ENCODE assay signal across 10 cellular contexts in genomic region chr3:12558706-12559105, GRCh38. TPM values are rescaled to one million over a fixed set of nuclear protein-coding genes. Genes with fewer than 3 reads are reported as not detected.
DNase-seq lines count a peak whose midpoint lies in the region; ATAC-seq, FAIRE-seq and TF ChIP-seq lines count a peak whose summit lies in the region.
"Had no signal": no experiment of that assay in that cellular context is flagged by ENCODE, and none has a peak within 500 bp of the region (broad histone marks: within the 10 kb centered on the region; RNA-seq: fewer than 3 reads in every experiment).

No MANE protein-coding gene starts in this region.

- H3K27ac Mint-ChIP-seq in activated naive CD8-positive, alpha-beta T cell treated with anti-CD3 and anti-CD28 coated beads, Interleukin-2, amount 10 ng/mL, durations not matched to agents 7 days and 5 days: no peak overlapping the region
- H3K27ac Mint-ChIP-seq in mesothelial cell of epicardium: peak overlapping the region; percentile 97

- H3K27me3 ChIP-seq in GM23248 (replicated peaks; ENCODE audit: insufficient read depth): no peaks in the 10 kb centered on the region

- H3K27ac ChIP-seq in A549 (no peak overlapping the region), GM23248 (peak overlapping the region; percentile 95; the same call in 1 of the 2 replicates)

- in situ Hi-C loops in GM23248 (cut with MboI): no loop called here

- DNase-seq in A549 (ENCODE audit: low read depth in 1 of 2, low spot score in 1 of 2) (no peak), GM23248 (no peak), mesothelial cell of epicardium (ENCODE audit: low spot score in 2 of 2, unreplicated experiment in 2 of 2) (no peak), glomerular visceral epithelial cell (ENCODE audit: extremely low spot score) (no peak), NCI-H774 (lab: John Stamatoyannopoulos, UW) (no peak)
- no peak for DNase-seq in activated naive CD8-positive, alpha-beta T cell treated with anti-CD3 and anti-CD28 coated beads, Interleukin-2, amount 10 ng/mL, durations not matched to agents 7 days and 5 days
- DNase-seq: NCI-H2171 treated with DMSO at 0.1 percent for 48 hours had no signal

- WGBS in A549 (ENCODE audit: missing lambda C conversion rate): 82% methylated on average over 4 of the region's 4 CpGs
- 83 to 86% methylated on average over 4 of the region's 4 CpGs for WGBS in GM23248 (ENCODE audit: low coverage in 1 of 2, low lambda C conversion rate in 2 of 2, missing lambda C conversion rate in 2 of 2), 2 experiments

- peaks cover 17% of the 10 kb centered on the region; the same call in 1 of the 2 replicates for H4K20me1 ChIP-seq in GM23248 (ENCODE audit: insufficient read depth)

- no peak for FAIRE-seq in A549 (lab: Jason Lieb, UNC)

- H3F3A ChIP-seq in GM23248 (ENCODE audit: insufficient read depth): peaks cover 23% of the 10 kb centered on the region

- no peak for TF ChIP-seq POLR2A in A549 (IDR thresholded peaks at IDR 0.05; ENCODE audit: low read length)

- H3K9me2 ChIP-seq in GM23248 (ENCODE audit: insufficient read depth): no peaks in the 10 kb centered on the region

- H3K9me3 ChIP-seq in A549 (no peaks in the 10 kb centered on the region), GM23248 (ENCODE audit: low read depth) (no peaks in the 10 kb centered on the region)

- H3K9ac ChIP-seq in GM23248: peak overlapping the region; percentile 93

- POLR2A ChIA-PET in A549 (lab: Yijun Ruan, JAX): interaction anchor here (1.5 kb wide), 1 partner anchor 283 kb away, joined by 4 read pairs; the partner anchor contains the start of gene RPL32
- POLR2A ChIA-PET in activated naive CD8-positive, alpha-beta T cell treated with anti-CD3 and anti-CD28 coated beads, Interleukin-2, amount 10 ng/mL, durations not matched to agents 7 days and 5 days (lab: Charles Lee): interaction anchor here (0.5 to 0.9 kb wide), 2 partner anchors 104 to 409 kb away, joined by 3 read pairs; no protein-coding TSS in a partner anchor

- H3K4me1 Mint-ChIP-seq in activated naive CD8-positive, alpha-beta T cell treated with anti-CD3 and anti-CD28 coated beads, Interleukin-2, amount 10 ng/mL, durations not matched to agents 7 days and 5 days: peaks cover 34% of the 10 kb centered on the region
- H3K4me1 Mint-ChIP-seq in mesothelial cell of epicardium: peaks cover 57% of the 10 kb centered on the region

- H3K4me2 ChIP-seq in A549 (peak overlapping the region; percentile 98), GM23248 (ENCODE audit: unreplicated experiment) (peak overlapping the region; percentile 98)

- TF ChIP-seq EP300 in A549 (IDR thresholded peaks at IDR 0.05): no peak

- no peak for TF ChIP-seq RAD21 in A549 (conservative IDR thresholded peaks at IDR 0.05 in 1 of 2, IDR thresholded peaks at IDR 0.05 in 1 of 2)

- H3K9me3 Mint-ChIP-seq in activated naive CD8-positive, alpha-beta T cell treated with anti-CD3 and anti-CD28 coated beads, Interleukin-2, amount 10 ng/mL, durations not matched to agents 7 days and 5 days: no peaks in the 10 kb centered on the region
- H3K9me3 Mint-ChIP-seq in mesothelial cell of epicardium: no peaks in the 10 kb centered on the region
- H3K9me3 Mint-ChIP-seq: dendritic cell treated with granulocyte-macrophage colony-stimulating factor and Interleukin-4, amounts not matched to agents 40 ng/mL and 50 ng/mL, for 4 days had no signal

- H3K36me3 Mint-ChIP-seq in activated naive CD8-positive, alpha-beta T cell treated with anti-CD3 and anti-CD28 coated beads, Interleukin-2, amount 10 ng/mL, durations not matched to agents 7 days and 5 days: peaks cover 2% of the 10 kb centered on the region
- no peaks in the 10 kb centered on the region for H3K36me3 Mint-ChIP-seq in mesothelial cell of epicardium

- H3K79me2 ChIP-seq in GM23248 (ENCODE audit: insufficient read depth): peaks cover 64% of the 10 kb centered on the region

- CTCF ChIA-PET in A549 (lab: Yijun Ruan, JAX): interaction anchor here (1.1 to 1.4 kb wide), 3 partner anchors 79 to 292 kb away, joined by 3 read pairs; no protein-coding TSS in a partner anchor

- H3K4me1 ChIP-seq in A549: peaks cover 33% of the 10 kb centered on the region
- H3K4me1 ChIP-seq in GM23248 (ENCODE audit: insufficient read depth): peaks cover 27% of the 10 kb centered on the region

- H3K36me3 ChIP-seq in GM23248 (ENCODE audit: low read depth): no peaks in the 10 kb centered on the region

- H3K4me3 ChIP-seq in A549: no peak overlapping the region
- peak overlapping the region; percentile 86 for H3K4me3 ChIP-seq in GM23248

- peak overlapping the region; percentile 93 for H3K4me3 Mint-ChIP-seq in activated naive CD8-positive, alpha-beta T cell treated with anti-CD3 and anti-CD28 coated beads, Interleukin-2, amount 10 ng/mL, durations not matched to agents 7 days and 5 days
- peak overlapping the region; percentile 82 for H3K4me3 Mint-ChIP-seq in mesothelial cell of epicardium

- no peak for TF ChIP-seq CTCF in A549 (IDR thresholded peaks at IDR 0.05)
- no peak for TF ChIP-seq CTCF in mesothelial cell of epicardium (IDR thresholded peaks at IDR 0.05; ENCODE audit: unreplicated experiment)

- H3K27me3 Mint-ChIP-seq in activated naive CD8-positive, alpha-beta T cell treated with anti-CD3 and anti-CD28 coated beads, Interleukin-2, amount 10 ng/mL, durations not matched to agents 7 days and 5 days: peaks cover 19% of the 10 kb centered on the region
- peaks cover 6% of the 10 kb centered on the region for H3K27me3 Mint-ChIP-seq in mesothelial cell of epicardium (ENCODE audit: low read depth)

- no peak for ATAC-seq in A549
- ATAC-seq in activated naive CD8-positive, alpha-beta T cell treated with anti-CD3 and anti-CD28 coated beads, Interleukin-2, amount 10 ng/mL, durations not matched to agents 7 days and 5 days (ENCODE audit: low read depth): no peak
- no peak for ATAC-seq in GM19324 (IDR thresholded peaks at IDR 0.05; ENCODE audit: low FRiP score, unreplicated experiment)
- ATAC-seq in HG02852 (IDR thresholded peaks at IDR 0.05; ENCODE audit: unreplicated experiment): no peak

- H2AFZ ChIP-seq in GM23248: no peak overlapping the region

TF ChIP-seq in A549, 52 proteins besides CTCF, POLR2A, EP300 and RAD21 (continues in another document):
- no peak for TF ChIP-seq MAX (IDR thresholded peaks at IDR 0.05)
- no peak for TF ChIP-seq RNF2 (IDR thresholded peaks at IDR 0.05; ENCODE audit: borderline replicate concordance, low read depth)
- no peak for TF ChIP-seq HDAC2 (IDR thresholded peaks at IDR 0.05)
- no peak for TF ChIP-seq REST (IDR thresholded peaks at IDR 0.05)
- no peak for TF ChIP-seq CHD4 (IDR thresholded peaks at IDR 0.05; ENCODE audit: borderline replicate concordance)

RNA-seq across cellular contexts. Expression of gene MKRN2, which starts 1.8 kb away (rescaled TPM):
- polyA plus RNA-seq in A549 (2011; rRNA removed): 34.3 and 35.3 TPM in 2 replicates
- polyA plus RNA-seq in A549 (2012; cell fraction: cytosol; rRNA removed): 24.3 and 28.3 TPM in 2 replicates
- polyA plus RNA-seq in A549 (2012; cell fraction: nucleus; rRNA removed): 18.2 and 20.3 TPM in 2 replicates
- polyA plus RNA-seq in A549 (2017; fragmentation: RNase III; extraction: RNeasy Plus Mini Kit Qiagen cat#74134 plus additional on column Dnase treatment): 19.0 to 21.1 TPM (median 21.0 TPM) in 3 replicates
- 28.6 and 30.9 TPM in 2 replicates for polyA minus RNA-seq in A549 (2011; rRNA and poly(A)+ RNA removed)
- total RNA-seq in GM23248 (2014; rRNA removed; shearing (Covaris generic)): 41.6 and 52.9 TPM in 2 replicates
- polyA plus RNA-seq in GM23248 (2016; fragmentation: Nextera tagmentation; extraction: Ambion mirVana): 43.7 and 47.2 TPM in 2 replicates
- total RNA-seq in activated naive CD8-positive, alpha-beta T cell treated with anti-CD3 and anti-CD28 coated beads, Interleukin-2, amount 10 ng/mL, durations not matched to agents 7 days and 5 days: 10 to 100 TPM; 25.2 to 26.4 TPM
- total RNA-seq in mesothelial cell of epicardium: 34.2 to 36.4 TPM (median 34.7 TPM) in 3 replicates

RNA-seq across cellular contexts. Expression of gene MKRN2OS, which starts 13.4 kb away (rescaled TPM):
- polyA plus RNA-seq in A549 (2011; rRNA removed): not detected in 2 replicates
- polyA plus RNA-seq in A549 (2012; cell fraction: cytosol; rRNA removed): not detected in 2 replicates
- not detected in 2 replicates for polyA plus RNA-seq in A549 (2012; cell fraction: nucleus; rRNA removed)
- polyA plus RNA-seq in A549 (2017; fragmentation: RNase III; extraction: RNeasy Plus Mini Kit Qiagen cat#74134 plus additional on column Dnase treatment): not detected in 3 replicates
- not detected in 2 replicates for polyA minus RNA-seq in A549 (2011; rRNA and poly(A)+ RNA removed)
- not detected in 2 replicates for total RNA-seq in GM23248 (2014; rRNA removed; shearing (Covaris generic))
- polyA plus RNA-seq in GM23248 (2016; fragmentation: Nextera tagmentation; extraction: Ambion mirVana): not detected in 2 replicates
- not detected for total RNA-seq in activated naive CD8-positive, alpha-beta T cell treated with anti-CD3 and anti-CD28 coated beads, Interleukin-2, amount 10 ng/mL, durations not matched to agents 7 days and 5 days
- total RNA-seq in mesothelial cell of epicardium: 0.25 to 0.29 TPM (median 0.29 TPM) in 3 replicates
